In genomic region chr10:129771576-129772471, GRCh38 we compare ENCODE assay signal across 19 cellular contexts.
A peak's percentile ranks its signal among the peaks of the same experiment; 100 is the strongest.
DNase-seq lines count a peak whose midpoint lies in the region; ATAC-seq and TF ChIP-seq lines count a peak whose summit lies in the region.
"Had no signal": no experiment of that assay in that cellular context is flagged by ENCODE, and none has a peak within 500 bp of the region (broad histone marks: within the 10 kb centered on the region; RNA-seq: fewer than 3 reads in every experiment).

No MANE protein-coding gene starts in this region.

- TF ChIP-seq CTCF in Panc1 (IDR thresholded peaks at IDR 0.05): no peak
- no peak for TF ChIP-seq CTCF in coronary artery (IDR thresholded peaks at IDR 0.05)
- no peak for TF ChIP-seq CTCF in neural crest cell (conservative IDR thresholded peaks at IDR 0.05)
- TF ChIP-seq CTCF in transverse colon (IDR thresholded peaks at IDR 0.05): no peak
- no peak for TF ChIP-seq CTCF in activated CD8-positive, alpha-beta T cell treated with anti-CD3 and anti-CD28 coated beads for 36 hours (IDR thresholded peaks at IDR 0.05)
- no peak for TF ChIP-seq CTCF in GM10248 (IDR thresholded peaks at IDR 0.05; ENCODE audit: control extremely low read depth, extremely low read depth, low read depth, missing control alignments)

- H3K4me1 ChIP-seq in Panc1 (ENCODE audit: control insufficient read depth, insufficient read depth, low read length) (no peaks in the 10 kb centered on the region), transverse colon (no peaks in the 10 kb centered on the region)
- H3K4me1 ChIP-seq: tibial nerve had no signal

- peak overlapping the region; percentile 97 for H3K27ac Mint-ChIP-seq in neural crest cell (ENCODE audit: unreplicated experiment)
- no peak overlapping the region for H3K27ac Mint-ChIP-seq in activated CD8-positive, alpha-beta T cell treated with anti-CD3 and anti-CD28 coated beads for 36 hours
- H3K27ac Mint-ChIP-seq: activated CD4-positive, alpha-beta memory T cell treated with anti-CD3 and anti-CD28 coated beads for 36 hours; nephron; stimulated activated naive CD8-positive, alpha-beta T cell treated with anti-CD3 and anti-CD28 coated beads, Interleukin-15, Interleukin-2, amounts not matched to agents 100 ng/mL and 50 ng/mL, for 24 hours; T-helper 1 cell treated with Interleukin-12 subunit alpha and Interleukin-12 subunit beta and Interleukin-4 antibody, amounts not matched to agents 30 μg/mL and 1 μg/mL, for 36 hours had no signal

- H3K4me3 ChIP-seq in Panc1 (ENCODE audit: low read depth in 2 of 2, low read length in 2 of 2) (no peak overlapping the region), coronary artery (no peak overlapping the region), transverse colon (no peak overlapping the region)
- H3K4me3 ChIP-seq: dorsolateral prefrontal cortex, tibial nerve had no signal

- in situ Hi-C loops in Panc1 (cut with HindIII; ENCODE audit: low pct_unique_long_range_greater_than_20kb, low sequenced_read_pairs) (no loop called here), transverse colon (cut with MboI; ENCODE audit: low pct_ligation_motif_present in 1 of 4, low pct_unique_long_range_greater_than_20kb in 1 of 4, low sequenced_read_pairs in 3 of 4) (no loop called here)

- H3K36me3 ChIP-seq in Panc1 (ENCODE audit: control insufficient read depth, insufficient read depth, low read length) (no peaks in the 10 kb centered on the region), transverse colon (no peaks in the 10 kb centered on the region)

- CTCF ChIA-PET in Panc1 (lab: Charles Lee) (no interaction called here), GM10248 (lab: Yijun Ruan, JAX) (no interaction called here)
- CTCF ChIA-PET in activated CD8-positive, alpha-beta T cell treated with anti-CD3 and anti-CD28 coated beads for 36 hours (lab: Charles Lee): no interaction called here

- POLR2A ChIA-PET in Panc1 (lab: Charles Lee) (no interaction called here), GM10248 (lab: Yijun Ruan, JAX) (no interaction called here)
- POLR2A ChIA-PET in activated CD8-positive, alpha-beta T cell treated with anti-CD3 and anti-CD28 coated beads for 36 hours (lab: Charles Lee): no interaction called here

- no peak for TF ChIP-seq EP300 in transverse colon (IDR thresholded peaks at IDR 0.05; ENCODE audit: low read depth)

- TSS peak; percentile 39 for BruUV-seq in Panc1 (replicated peaks; lab: Mats Ljungman, UMichigan)

- H3K27me3 ChIP-seq in Panc1 (ENCODE audit: control insufficient read depth, insufficient read depth, low read length) (no peaks in the 10 kb centered on the region), transverse colon (no peaks in the 10 kb centered on the region)
- H3K27me3 ChIP-seq: dorsolateral prefrontal cortex, tibial nerve had no signal

- no peaks in the 10 kb centered on the region for H3K27me3 Mint-ChIP-seq in neural crest cell (ENCODE audit: low read depth)
- H3K27me3 Mint-ChIP-seq in activated CD8-positive, alpha-beta T cell treated with anti-CD3 and anti-CD28 coated beads for 36 hours: no peaks in the 10 kb centered on the region
- H3K27me3 Mint-ChIP-seq: activated CD4-positive, alpha-beta memory T cell treated with anti-CD3 and anti-CD28 coated beads for 36 hours; stimulated activated naive CD8-positive, alpha-beta T cell treated with anti-CD3 and anti-CD28 coated beads, Interleukin-15, Interleukin-2, amounts not matched to agents 100 ng/mL and 50 ng/mL, for 24 hours had no signal

- intact Hi-C loops in Panc1 (cut with micrococcal nuclease; ENCODE audit: unreplicated experiment) (no loop called here), transverse colon (cut with DNase I; ENCODE audit: low total_unique reads) (no loop called here)
- intact Hi-C loops in activated CD8-positive, alpha-beta T cell treated with anti-CD3 and anti-CD28 coated beads for 36 hours (cut with micrococcal nuclease): no loop called here

- no peak for ATAC-seq in Panc1
- ATAC-seq in activated CD8-positive, alpha-beta T cell treated with anti-CD3 and anti-CD28 coated beads for 36 hours: no peak
- ATAC-seq: activated CD4-positive, CD25-positive, alpha-beta regulatory T cell treated with anti-CD3 and anti-CD28 coated beads, Interleukin-2, amount 50 U/mL, for 24 hours; HCT116 had no signal

- H3K9me3 Mint-ChIP-seq in neural crest cell: no peaks in the 10 kb centered on the region
- H3K9me3 Mint-ChIP-seq in activated CD8-positive, alpha-beta T cell treated with anti-CD3 and anti-CD28 coated beads for 36 hours: peaks cover 18% of the 10 kb centered on the region
- H3K9me3 Mint-ChIP-seq: nephron; stimulated activated naive CD8-positive, alpha-beta T cell treated with anti-CD3 and anti-CD28 coated beads, Interleukin-15, Interleukin-2, amounts not matched to agents 100 ng/mL and 50 ng/mL, for 24 hours had no signal

- H3K9me3 ChIP-seq in Panc1 (ENCODE audit: control insufficient read depth, insufficient read depth, low read depth, low read length): no peaks in the 10 kb centered on the region
- H3K9me3 ChIP-seq in transverse colon: no peaks in the 10 kb centered on the region
- H3K9me3 ChIP-seq: SK-N-SH had no signal

- no peak overlapping the region for H3K4me3 Mint-ChIP-seq in neural crest cell
- no peak overlapping the region for H3K4me3 Mint-ChIP-seq in activated CD8-positive, alpha-beta T cell treated with anti-CD3 and anti-CD28 coated beads for 36 hours
- H3K4me3 Mint-ChIP-seq: activated CD4-positive, alpha-beta memory T cell treated with anti-CD3 and anti-CD28 coated beads for 36 hours; nephron; stimulated activated naive CD8-positive, alpha-beta T cell treated with anti-CD3 and anti-CD28 coated beads, Interleukin-15, Interleukin-2, amounts not matched to agents 100 ng/mL and 50 ng/mL, for 24 hours; T-helper 1 cell treated with Interleukin-12 subunit alpha and Interleukin-12 subunit beta and Interleukin-4 antibody, amounts not matched to agents 30 μg/mL and 1 μg/mL, for 36 hours had no signal

- H3K36me3 Mint-ChIP-seq in neural crest cell (ENCODE audit: low read depth): no peaks in the 10 kb centered on the region
- peaks cover 37% of the 10 kb centered on the region for H3K36me3 Mint-ChIP-seq in activated CD8-positive, alpha-beta T cell treated with anti-CD3 and anti-CD28 coated beads for 36 hours (ENCODE audit: low read depth)

- no peaks in the 10 kb centered on the region for H3K4me1 Mint-ChIP-seq in neural crest cell
- H3K4me1 Mint-ChIP-seq in activated CD8-positive, alpha-beta T cell treated with anti-CD3 and anti-CD28 coated beads for 36 hours (ENCODE audit: low read depth): no peaks in the 10 kb centered on the region
- H3K4me1 Mint-ChIP-seq: nephron had no signal

- no peak for DNase-seq in Panc1 (ENCODE audit: low read depth, low spot score)
- DNase-seq in coronary artery (ENCODE audit: low spot score): peak; percentile 60
- no peak for DNase-seq in neural crest cell (ENCODE audit: low read depth, low spot score)
- DNase-seq in transverse colon: peak; percentile 5
- DNase-seq in occipital lobe (lab: John Stamatoyannopoulos, UW): no peak
- no peak for DNase-seq in activated CD8-positive, alpha-beta T cell treated with anti-CD3 and anti-CD28 coated beads for 36 hours
- DNase-seq in GM10248 (ENCODE audit: extremely low spot score): no peak
- DNase-seq: activated CD4-positive, alpha-beta memory T cell treated with anti-CD3 and anti-CD28 coated beads for 36 hours; DND-41; NCI-H1417 treated with DMSO at 0.1 percent for 48 hours; SK-N-SH had no signal

- H3K27ac ChIP-seq in Panc1 (ENCODE audit: low read length): no peak overlapping the region
- H3K27ac ChIP-seq in coronary artery: no peak overlapping the region
- H3K27ac ChIP-seq in transverse colon: no peak overlapping the region
- H3K27ac ChIP-seq: C4-2B, dorsolateral prefrontal cortex, tibial nerve had no signal

- no peak for TF ChIP-seq POLR2A in transverse colon (IDR thresholded peaks at IDR 0.05)

- WGBS in transverse colon (ENCODE audit: low coverage in 1 of 2), 2 donors: 93% methylated on average over 29 of the region's 29 CpGs; no CpG with 5 or more reads in 1 of the 2 donors

Comparison
In these comparisons a context has a peak if more than half of its experiments do, and no peak if none do; other contexts are left out.
1. DNase-seq: peak in coronary artery (single experiment) and transverse colon (single experiment); none in Panc1 (single experiment), neural crest cell (single experiment), occipital lobe (single experiment), activated CD8-positive, alpha-beta T cell treated with anti-CD3 and anti-CD28 coated beads for 36 hours (single experiment) and GM10248 (single experiment).